In the genomic region with DNA sequence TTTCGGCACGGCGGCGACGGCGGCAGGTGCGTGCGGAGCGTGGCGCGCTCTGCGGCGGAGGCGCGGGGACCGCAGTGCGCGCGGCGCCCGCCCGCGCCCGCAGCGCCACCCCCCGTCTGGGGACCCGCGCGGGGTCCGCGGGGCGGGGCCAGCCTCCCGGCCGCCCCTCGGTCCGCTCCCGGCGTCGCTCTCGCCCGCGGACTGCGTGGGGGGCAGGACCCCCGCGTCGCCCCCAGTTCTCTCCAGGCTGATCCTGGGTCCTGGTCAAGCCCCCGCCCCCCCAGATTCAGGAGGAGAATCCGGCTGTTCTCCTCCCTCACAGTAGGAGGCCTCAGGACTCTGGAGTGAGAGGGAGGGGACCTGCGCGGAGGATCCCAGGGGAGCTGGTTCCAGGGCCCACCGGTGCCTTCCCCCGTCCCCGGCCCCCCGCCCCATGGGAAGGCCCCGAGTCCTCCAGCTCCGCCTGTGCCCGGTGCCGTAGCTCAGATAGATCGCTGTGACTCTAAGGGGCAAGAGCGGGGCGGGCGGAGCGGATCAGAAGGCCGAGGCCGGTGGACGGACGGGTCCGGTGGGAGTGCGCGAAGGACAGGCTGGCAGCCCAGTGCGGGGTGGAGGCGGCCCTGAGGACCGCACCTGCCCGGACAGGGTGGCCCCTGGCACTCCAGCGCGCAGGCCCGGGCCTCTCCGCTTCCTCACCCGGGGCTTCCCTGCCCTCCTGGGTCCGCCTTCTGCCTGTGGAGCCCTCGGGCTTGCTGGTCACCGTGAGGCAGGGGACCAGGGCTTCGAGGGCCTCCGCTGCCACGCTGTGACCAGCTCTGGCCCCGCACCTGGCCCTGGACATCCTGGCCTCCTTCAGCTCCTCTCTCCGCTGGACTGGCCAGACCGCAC, we compare ENCODE assay signal across 8 cellular contexts. TPM values are rescaled to one million over a fixed set of nuclear protein-coding genes. Genes with fewer than 3 reads are reported as not detected.
DNase-seq lines count a peak whose midpoint lies in the region; ATAC-seq and TF ChIP-seq lines count a peak whose summit lies in the region.

A gene with protein sequence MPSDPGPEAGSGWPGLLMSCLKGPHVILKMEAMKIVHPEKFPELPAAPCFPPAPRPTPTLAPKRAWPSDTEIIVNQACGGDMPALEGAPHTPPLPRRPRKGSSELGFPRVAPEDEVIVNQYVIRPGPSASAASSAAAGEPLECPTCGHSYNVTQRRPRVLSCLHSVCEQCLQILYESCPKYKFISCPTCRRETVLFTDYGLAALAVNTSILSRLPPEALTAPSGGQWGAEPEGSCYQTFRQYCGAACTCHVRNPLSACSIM (minus strand): TSS at position 51 of the 888 bp plus-strand sequence. CDS start 1,028 bp downstream, outside the sequence.

- H3K36me3 Mint-ChIP-seq in activated CD8-positive, alpha-beta T cell treated with anti-CD3 and anti-CD28 coated beads, Interleukin-2, amount 10 ng/mL, durations not matched to agents 7 days and 5 days (ENCODE audit: low read depth), result no peaks in the 10 kb centered on the region

- 4 to 16% (median 4%) methylated on average over 5 to 88 of the region's 88 CpGs for WGBS in heart left ventricle, 4 donors
- WGBS in sigmoid colon, 2 donors, result 2 to 3% methylated on average over 88 of the region's 88 CpGs

- H3K4me1 Mint-ChIP-seq in activated CD8-positive, alpha-beta T cell treated with anti-CD3 and anti-CD28 coated beads, Interleukin-2, amount 10 ng/mL, durations not matched to agents 7 days and 5 days (ENCODE audit: low read depth), result peaks cover 16% of the 10 kb centered on the region

- H3K4me1 ChIP-seq in heart left ventricle, result peaks cover 2 to 50% (median 32%) of the 10 kb centered on the region in 12 donors
- H3K4me1 ChIP-seq in sigmoid colon, result peaks cover 0 to 30% (median 24%) of the 10 kb centered on the region in 4 donors

- ATAC-seq in HG02943 (IDR thresholded peaks at IDR 0.05; ENCODE audit: low read depth, unreplicated experiment) (peak; percentile 2), heart left ventricle (peak in 3 of 4 donors; percentile 0 to 9 (median 1)), GM18511 (IDR thresholded peaks at IDR 0.05; ENCODE audit: unreplicated experiment) (no peak)
- no peak for ATAC-seq in activated CD8-positive, alpha-beta T cell treated with anti-CD3 and anti-CD28 coated beads, Interleukin-2, amount 10 ng/mL, durations not matched to agents 7 days and 5 days

- POLR2A ChIA-PET in activated CD8-positive, alpha-beta T cell treated with anti-CD3 and anti-CD28 coated beads, Interleukin-2, amount 10 ng/mL, durations not matched to agents 7 days and 5 days (lab: Charles Lee), result interaction anchor here (0.6 to 3.7 kb wide), 12 partner anchors 14 to 135 kb away, joined by 3 to 28 read pairs (median 6); a partner anchor contains a TSS

- no peak for TF ChIP-seq POLR2A in heart left ventricle (IDR thresholded peaks at IDR 0.05)
- TF ChIP-seq POLR2A in sigmoid colon (IDR thresholded peaks at IDR 0.05), result no peak

- TF ChIP-seq CTCF in heart left ventricle (IDR thresholded peaks at IDR 0.05) (peak in 1 of 12 donors; percentile 17), sigmoid colon (IDR thresholded peaks at IDR 0.05) (no peak)

- peak within 1 kb of the TSS; percentile 36 to 92 (median 74) for H3K4me3 ChIP-seq in heart left ventricle
- peak within 1 kb of the TSS; percentile 54 to 65 (median 60) for H3K4me3 ChIP-seq in sigmoid colon

- H3K36me3 ChIP-seq in heart left ventricle, result no peaks in the 10 kb centered on the region
- no peaks in the 10 kb centered on the region for H3K36me3 ChIP-seq in sigmoid colon

- peak within 1 kb of the TSS; percentile 87 for H3K27ac Mint-ChIP-seq in activated CD8-positive, alpha-beta T cell treated with anti-CD3 and anti-CD28 coated beads, Interleukin-2, amount 10 ng/mL, durations not matched to agents 7 days and 5 days

- H3K27me3 ChIP-seq in heart left ventricle (peaks cover 0 to 4% (median 0%) of the 10 kb centered on the region in 9 donors), sigmoid colon (no peaks in the 10 kb centered on the region)

- intact Hi-C loops in heart left ventricle (cut with DNase I), result loop anchor here in 3 of 10 donors (1.0 to 10.0 kb wide), 5 partner anchors 18 to 438 kb away; a partner anchor contains a TSS
- intact Hi-C loops in sigmoid colon (cut with DNase I), result loop anchor here (1.0 to 5.0 kb wide), 4 partner anchors 18 to 108 kb away; a partner anchor contains a TSS

- no peaks in the 10 kb centered on the region for H3K9me3 Mint-ChIP-seq in activated CD8-positive, alpha-beta T cell treated with anti-CD3 and anti-CD28 coated beads, Interleukin-2, amount 10 ng/mL, durations not matched to agents 7 days and 5 days (ENCODE audit: insufficient read depth)

- no peaks in the 10 kb centered on the region for H3K27me3 Mint-ChIP-seq in activated CD8-positive, alpha-beta T cell treated with anti-CD3 and anti-CD28 coated beads, Interleukin-2, amount 10 ng/mL, durations not matched to agents 7 days and 5 days (ENCODE audit: low read depth)

- CTCF ChIA-PET in activated CD8-positive, alpha-beta T cell treated with anti-CD3 and anti-CD28 coated beads, Interleukin-2, amount 10 ng/mL, durations not matched to agents 7 days and 5 days (lab: Charles Lee), result interaction anchor here (0.9 to 6.7 kb wide), 9 partner anchors 14 to 176 kb away, joined by 3 to 73 read pairs (median 4); a partner anchor contains a TSS

- peak; percentile 34 for DNase-seq in EL
- no peak for DNase-seq in activated CD8-positive, alpha-beta T cell treated with anti-CD3 and anti-CD28 coated beads, Interleukin-2, amount 10 ng/mL, durations not matched to agents 7 days and 5 days
- no peak for DNase-seq in heart left ventricle
- no peak for DNase-seq in sigmoid colon
- DNase-seq in NCI-H2196 treated with DMSO at 0.1 percent for 48 hours (lab: John Stamatoyannopoulos, UW; ENCODE audit: unreplicated experiment), result no peak
- no peak for DNase-seq in mesenteric fat pad (ENCODE audit: low spot score)

- peak within 1 kb of the TSS; percentile 80 for H3K4me3 Mint-ChIP-seq in activated CD8-positive, alpha-beta T cell treated with anti-CD3 and anti-CD28 coated beads, Interleukin-2, amount 10 ng/mL, durations not matched to agents 7 days and 5 days

- no peak for TF ChIP-seq EP300 in sigmoid colon (IDR thresholded peaks at IDR 0.05)

- H3K27ac ChIP-seq in heart left ventricle (peak within 1 kb of the TSS; percentile 51 to 95 (median 94)), sigmoid colon (peak within 1 kb of the TSS; percentile 84 to 91 (median 88))

- H3K9me3 ChIP-seq in heart left ventricle (no peaks in the 10 kb centered on the region), sigmoid colon (no peaks in the 10 kb centered on the region)

RNA-seq across cellular contexts. Expression of the gene that starts here (rescaled TPM):
- 1 to 10 TPM; 3.6 to 4.5 TPM for total RNA-seq in activated CD8-positive, alpha-beta T cell treated with anti-CD3 and anti-CD28 coated beads, Interleukin-2, amount 10 ng/mL, durations not matched to agents 7 days and 5 days
- total RNA-seq in heart left ventricle, result 10 to 100 TPM in 7 of 9 donors, 1 to 10 TPM in 2; 6.9 to 34.1 (median 22.5) TPM
- polyA plus RNA-seq in heart left ventricle, result 10 to 100 TPM in 1 of 2 donors, 1 to 10 TPM in 1; 9.3 to 72.7 TPM
- 1 to 10 TPM in 2 of 4 donors, under 1 TPM in 1, not detected in 1; 0.54 to 1.9 (median 1.1) TPM for total RNA-seq in sigmoid colon
- polyA plus RNA-seq in sigmoid colon, result 1 to 10 TPM; 4.8 to 8.8 (median 5.5) TPM
- 5.9 TPM for total RNA-seq in mesenteric fat pad

Comparison
In these comparisons a context has a peak if more than half of its experiments do, and no peak if none do; other contexts are left out.
1. ATAC-seq: peak in HG02943 (single experiment) and heart left ventricle (3 of 4); none in activated CD8-positive, alpha-beta T cell treated with anti-CD3 and anti-CD28 coated beads, Interleukin-2, amount 10 ng/mL, durations not matched to agents 7 days and 5 days (single experiment) and GM18511 (single experiment).